Comparison of ENCODE assay signal across 7 cellular contexts in genomic region chr3:50364573-50365079, GRCh38. TPM values are rescaled to one million over a fixed set of nuclear protein-coding genes. Genes with fewer than 3 reads are reported as not detected.
DNase-seq lines count a peak whose midpoint lies in the region; ATAC-seq and TF ChIP-seq lines count a peak whose summit lies in the region.

No MANE protein-coding gene starts in this region.

- no peak for ATAC-seq in HCT116
- ATAC-seq in activated CD8-positive, alpha-beta T cell treated with anti-CD3 and anti-CD28 coated beads for 36 hours, result peak; percentile 26
- ATAC-seq in stimulated activated naive CD8-positive, alpha-beta T cell treated with anti-CD3 and anti-CD28 coated beads, Interleukin-15, Interleukin-2, amounts not matched to agents 100 U/mL and 50 U/mL, for 24 hours, result peak; percentile 16

- no peaks in the 10 kb centered on the region for H3K36me3 Mint-ChIP-seq in activated CD8-positive, alpha-beta T cell treated with anti-CD3 and anti-CD28 coated beads for 36 hours (ENCODE audit: low read depth)

- POLR2A ChIA-PET in HCT116 (lab: Charles Lee), result no interaction called here
- POLR2A ChIA-PET in activated CD8-positive, alpha-beta T cell treated with anti-CD3 and anti-CD28 coated beads for 36 hours (lab: Charles Lee), result interaction anchor here (0.9 to 1.6 kb wide), 6 partner anchors 10 to 205 kb away, joined by 3 to 8 read pairs (median 4); partner anchors contain the start of genes CYB561D2, HEMK1 and NPRL2

- no peaks in the 10 kb centered on the region for H3K79me2 ChIP-seq in HCT116 (ENCODE audit: insufficient read depth, low read length)

- no peaks in the 10 kb centered on the region for H3K9me2 ChIP-seq in HCT116 (ENCODE audit: insufficient read depth)

- DNase-seq in HCT116 (ENCODE audit: low read depth, low spot score), result no peak
- no peak for DNase-seq in activated CD8-positive, alpha-beta T cell treated with anti-CD3 and anti-CD28 coated beads for 36 hours
- no peak for DNase-seq in stimulated activated naive CD8-positive, alpha-beta T cell treated with anti-CD3 and anti-CD28 coated beads, Interleukin-15, Interleukin-2, amounts not matched to agents 100 U/mL and 50 U/mL, for 24 hours
- no peak for DNase-seq in SKM-1 treated with dmso at 0.1 percent for 144 hours (lab: John Stamatoyannopoulos, UW; ENCODE audit: unreplicated experiment)
- no peak for DNase-seq in dedifferentiated amniotic fluid mesenchymal stem cell (ENCODE audit: extremely low spot score)
- DNase-seq in mucosa of gallbladder (ENCODE audit: low spot score), result no peak

- peaks cover 19% of the 10 kb centered on the region for H3K4me1 Mint-ChIP-seq in activated CD8-positive, alpha-beta T cell treated with anti-CD3 and anti-CD28 coated beads for 36 hours (ENCODE audit: low read depth)

- H3K36me3 ChIP-seq in HCT116 (ENCODE audit: control insufficient read depth in 1 of 2, insufficient read depth in 2 of 2, low read length in 2 of 2), result no peaks in the 10 kb centered on the region

- no TSS peak for BruUV-seq in HCT116 (replicated peaks; lab: Mats Ljungman, UMichigan)

- TF ChIP-seq CTCF in HCT116 (IDR thresholded peaks at IDR 0.05 in 2 of 3, conservative IDR thresholded peaks at IDR 0.05 in 1 of 3; ENCODE audit: borderline replicate concordance in 1 of 3, insufficient read depth in 1 of 3, low read depth in 2 of 3, low read length in 2 of 3), result no peak
- TF ChIP-seq CTCF in activated CD8-positive, alpha-beta T cell treated with anti-CD3 and anti-CD28 coated beads for 36 hours (IDR thresholded peaks at IDR 0.05), result no peak

- no peak for TF ChIP-seq RAD21 in HCT116 (IDR thresholded peaks at IDR 0.05; ENCODE audit: low read depth)

- no peaks in the 10 kb centered on the region for H3K27me3 Mint-ChIP-seq in activated CD8-positive, alpha-beta T cell treated with anti-CD3 and anti-CD28 coated beads for 36 hours

- RAD21 ChIA-PET in HCT116 (lab: Charles Lee; ENCODE audit: low non-redundant PET in 1 of 2, low total read pairs in 2 of 2, uncharacterized antibody in 2 of 2, unreplicated experiment in 2 of 2), result no interaction called here

- H3K27ac ChIP-seq in HCT116 (ENCODE audit: low read depth, low read length), result no peak overlapping the region

- H3K9me3 Mint-ChIP-seq in activated CD8-positive, alpha-beta T cell treated with anti-CD3 and anti-CD28 coated beads for 36 hours, result no peaks in the 10 kb centered on the region

- no peak overlapping the region for H3K9ac ChIP-seq in HCT116 (ENCODE audit: low read length)

- no peak overlapping the region for H2AFZ ChIP-seq in HCT116 (ENCODE audit: low read depth, low read length, poor library complexity, severe bottlenecking)

- no peaks in the 10 kb centered on the region for H4K20me1 ChIP-seq in HCT116 (ENCODE audit: insufficient read depth)

- intact Hi-C loops in HCT116 (cut with micrococcal nuclease), result no loop called here
- intact Hi-C loops in activated CD8-positive, alpha-beta T cell treated with anti-CD3 and anti-CD28 coated beads for 36 hours (cut with micrococcal nuclease), result no loop called here

- H3K27ac Mint-ChIP-seq in activated CD8-positive, alpha-beta T cell treated with anti-CD3 and anti-CD28 coated beads for 36 hours, result no peak overlapping the region

- CTCF ChIA-PET in HCT116 (lab: Charles Lee), result interaction anchor here (1.4 kb wide), 1 partner anchor 177 kb away, joined by 3 read pairs; no protein-coding TSS in a partner anchor
- CTCF ChIA-PET in activated CD8-positive, alpha-beta T cell treated with anti-CD3 and anti-CD28 coated beads for 36 hours (lab: Charles Lee), result interaction anchor here (1.1 to 1.8 kb wide), 5 partner anchors 12 to 185 kb away, joined by 3 to 7 read pairs (median 3); no protein-coding TSS in a partner anchor

- no peak for TF ChIP-seq POLR2A in HCT116 (IDR thresholded peaks at IDR 0.05; ENCODE audit: borderline replicate concordance, extremely low read depth, insufficient read depth, insufficient read length)

- peaks cover 4 to 24% of the 10 kb centered on the region in 2 experiments; a peak in 3 of 4 replicates for H3K4me1 ChIP-seq in HCT116 (ENCODE audit: control insufficient read depth in 1 of 2, insufficient read depth in 2 of 2, low read length in 2 of 2)

- H3K4me3 Mint-ChIP-seq in activated CD8-positive, alpha-beta T cell treated with anti-CD3 and anti-CD28 coated beads for 36 hours, result peak overlapping the region; percentile 74

- H3K9me3 ChIP-seq in HCT116 (ENCODE audit: control insufficient read depth in 1 of 2, insufficient read depth in 1 of 2, low read depth in 1 of 2, low read length in 2 of 2), result no peaks in the 10 kb centered on the region

- no peaks in the 10 kb centered on the region for H3K27me3 ChIP-seq in HCT116 (ENCODE audit: insufficient read depth, low read length)

- H3K4me2 ChIP-seq in HCT116 (ENCODE audit: low read length), result peak overlapping the region; percentile 97

- H3K4me3 ChIP-seq in HCT116 (replicated peaks in 1 of 2; ENCODE audit: low read depth in 1 of 2, low read length in 2 of 2) (no peak overlapping the region), iPS-11a (ENCODE audit: low read depth, low read length) (peak overlapping the region; percentile 17)

TF ChIP-seq in HCT116, 20 proteins besides CTCF, POLR2A, EP300 and RAD21:
- TF ChIP-seq MAX (IDR thresholded peaks at IDR 0.05) (no peak), EZH2 (IDR thresholded peaks at IDR 0.05) (no peak), FOSL1 (IDR thresholded peaks at IDR 0.05; ENCODE audit: low read depth) (no peak)

RNA-seq across cellular contexts. Expression of gene TMEM115, which starts 5.3 kb away (rescaled TPM):
- 24.6 TPM for total RNA-seq in HCT116 (2021; ENCODE audit: unreplicated experiment)
- 22.4 and 22.5 TPM in 2 replicates for polyA plus RNA-seq in HCT116 (2012)
- total RNA-seq in activated CD8-positive, alpha-beta T cell treated with anti-CD3 and anti-CD28 coated beads for 36 hours, result 10 to 100 TPM; 15.2 to 16.8 TPM
- total RNA-seq in mucosa of gallbladder, result 57.5 TPM

RNA-seq across cellular contexts. Expression of gene CYB561D2, which starts 14.0 kb away (rescaled TPM):
- total RNA-seq in HCT116 (2021; ENCODE audit: unreplicated experiment), result 9.5 TPM
- polyA plus RNA-seq in HCT116 (2012), result 10.8 and 11.9 TPM in 2 replicates
- total RNA-seq in activated CD8-positive, alpha-beta T cell treated with anti-CD3 and anti-CD28 coated beads for 36 hours, result 10 to 100 TPM; 17.1 to 18.2 TPM
- 35.4 TPM for total RNA-seq in mucosa of gallbladder

RNA-seq across cellular contexts. Expression of gene NPRL2, which starts 14.1 kb away (rescaled TPM):
- total RNA-seq in HCT116 (2021; ENCODE audit: unreplicated experiment), result 35.4 TPM
- 52.6 and 52.8 TPM in 2 replicates for polyA plus RNA-seq in HCT116 (2012)
- 10 to 100 TPM; 41.3 to 44.7 TPM for total RNA-seq in activated CD8-positive, alpha-beta T cell treated with anti-CD3 and anti-CD28 coated beads for 36 hours
- total RNA-seq in mucosa of gallbladder, result 26.7 TPM

RNA-seq across cellular contexts. Expression of gene ZMYND10, which starts 19.1 kb away (rescaled TPM):
- 3.3 TPM for total RNA-seq in HCT116 (2021; ENCODE audit: unreplicated experiment)
- 1.2 and 1.5 TPM in 2 replicates for polyA plus RNA-seq in HCT116 (2012)
- 1 to 10 TPM; 1.5 to 2.6 TPM for total RNA-seq in activated CD8-positive, alpha-beta T cell treated with anti-CD3 and anti-CD28 coated beads for 36 hours
- 2.2 TPM for total RNA-seq in mucosa of gallbladder

RNA-seq across cellular contexts. Expression of gene RASSF1, which starts 24.0 kb away (rescaled TPM):
- total RNA-seq in HCT116 (2021; ENCODE audit: unreplicated experiment) (29.6 TPM), mucosa of gallbladder (27.5 TPM)
- 32.1 and 38.6 TPM in 2 replicates for polyA plus RNA-seq in HCT116 (2012)
- total RNA-seq in activated CD8-positive, alpha-beta T cell treated with anti-CD3 and anti-CD28 coated beads for 36 hours, result 10 to 100 TPM; 75.8 to 76.5 TPM
